ENCODE assay signal across 8 cellular contexts in the genomic region with DNA sequence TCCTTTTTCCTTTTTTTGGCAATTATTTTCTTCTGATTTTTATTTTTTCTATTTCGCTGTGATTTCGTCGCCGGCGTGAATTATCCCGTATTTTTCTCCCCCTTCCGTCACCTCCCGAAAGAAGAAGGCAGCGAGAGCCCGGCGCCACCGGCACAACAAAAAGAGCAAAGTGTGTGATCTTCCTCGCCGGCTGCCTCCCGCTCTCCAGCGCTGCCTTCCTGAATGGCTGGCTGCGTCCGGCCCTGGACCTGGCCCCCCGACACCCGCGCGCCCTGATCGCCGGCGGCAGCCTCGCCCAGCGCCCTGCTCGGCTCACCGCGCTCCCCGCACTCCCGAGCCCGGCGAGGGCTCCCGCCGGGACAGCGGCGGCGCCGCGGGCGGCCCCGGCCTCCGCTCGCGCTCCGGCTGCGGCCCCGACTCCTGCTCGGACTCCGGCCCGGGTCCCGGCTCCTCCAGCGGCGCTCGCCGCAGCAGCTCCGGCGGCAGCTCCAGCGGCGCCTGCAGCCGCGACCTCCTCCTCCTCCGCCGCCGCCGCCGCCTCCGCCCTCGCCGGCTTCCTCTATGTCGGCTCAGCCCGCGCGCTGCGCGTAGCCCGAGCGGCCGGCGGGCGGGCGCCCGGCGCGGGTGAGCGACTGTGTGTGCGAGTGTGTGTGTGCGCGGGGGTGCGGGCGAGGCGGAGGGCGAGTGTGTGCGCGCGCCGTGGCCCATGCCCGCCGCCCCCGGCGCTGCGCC. TPM values are rescaled to one million over a fixed set of nuclear protein-coding genes. Genes with fewer than 3 reads are reported as not detected.
DNase-seq lines count a peak whose midpoint lies in the region; ATAC-seq and TF ChIP-seq lines count a peak whose summit lies in the region.

No MANE protein-coding gene starts in this region.

- no peaks in the 10 kb centered on the region for H3K9me3 ChIP-seq in NT2/D1 (ENCODE audit: insufficient read depth, low read length)

- H3K4me1 Mint-ChIP-seq in HFFc6 (ENCODE audit: low read depth) (peaks cover 25% of the 10 kb centered on the region; the same call in 1 of the 2 replicates), brain (peaks cover 3% of the 10 kb centered on the region)

- H3K36me3 Mint-ChIP-seq in HFFc6 (ENCODE audit: low read depth) (peaks cover 16% of the 10 kb centered on the region), brain (peaks cover 29% of the 10 kb centered on the region)

- H3K9me3 Mint-ChIP-seq in HFFc6 (peaks cover 3% of the 10 kb centered on the region; the same call in 1 of the 2 replicates), brain (peaks cover 0 to 21% (median 2%) of the 10 kb centered on the region in 5 experiments)

- H3K4me3 Mint-ChIP-seq in HFFc6 (no peak overlapping the region; the same call in none of the 2 replicates), brain (peak overlapping the region in 4 of 5 experiments; percentile 56 to 76 (median 70))

- no peaks in the 10 kb centered on the region for H3K36me3 ChIP-seq in NT2/D1 (ENCODE audit: insufficient read depth, insufficient read length, low read length)

- peak overlapping the region; percentile 21 for H3K9ac ChIP-seq in NT2/D1 (ENCODE audit: insufficient read length, low read depth)

- H3K27me3 Mint-ChIP-seq in HFFc6 (ENCODE audit: insufficient read depth) (no peaks in the 10 kb centered on the region; the same call in 1 of the 2 replicates), brain (peaks cover 49% of the 10 kb centered on the region)

- peak; percentile 4 for ATAC-seq in stimulated activated naive CD8-positive, alpha-beta T cell treated with anti-CD3 and anti-CD28 coated beads, Interleukin-15, Interleukin-2, amounts not matched to agents 100 U/mL and 50 U/mL, for 24 hours
- ATAC-seq in HG03571 (IDR thresholded peaks at IDR 0.05; ENCODE audit: unreplicated experiment): no peak

- DNase-seq in SIG-M5 treated with dmso at 0.1 percent for 504 hours (lab: John Stamatoyannopoulos, UW; ENCODE audit: unreplicated experiment) (peak; percentile 43), SIG-M5 (lab: John Stamatoyannopoulos, UW) (no peak), HFFc6 (peak; percentile 46), NT2/D1 (ENCODE audit: low read depth, low spot score) (no peak), islet precursor cell (peak; percentile 75)
- no peak for DNase-seq in stimulated activated naive CD8-positive, alpha-beta T cell treated with anti-CD3 and anti-CD28 coated beads, Interleukin-15, Interleukin-2, amounts not matched to agents 100 U/mL and 50 U/mL, for 24 hours

- no peak overlapping the region for H3K27ac Mint-ChIP-seq in HFFc6
- H3K27ac Mint-ChIP-seq in brain: peak overlapping the region in 3 of 5 experiments; percentile 38 to 86 (median 68)

- TF ChIP-seq CTCF in HFFc6 (IDR thresholded peaks at IDR 0.05) (no peak), brain (conservative IDR thresholded peaks at IDR 0.05) (no peak)

- peak overlapping the region; percentile 24 for H3K4me3 ChIP-seq in NT2/D1 (ENCODE audit: insufficient read length, low read depth)

- H3K27me3 ChIP-seq in NT2/D1 (ENCODE audit: insufficient read depth, insufficient read length): peaks cover 85% of the 10 kb centered on the region

- H3K4me1 ChIP-seq in NT2/D1 (ENCODE audit: insufficient read depth, insufficient read length): peaks cover 17% of the 10 kb centered on the region

RNA-seq across cellular contexts. Expression of gene NR2F1, which starts 0.9 kb away (rescaled TPM):
- 10 to 100 TPM; 21.1 to 27.5 (median 23.6) TPM for total RNA-seq in HFFc6 (2021; fragmentation: NEBNext Ultra II Directional; extraction: Animal tissue kit (Norgen Biotek cat#: 25700))
- polyA plus RNA-seq in brain (ENCODE audit: insufficient read depth, low read depth, low replicate concordance): 356 TPM

RNA-seq across cellular contexts. Expression of gene NR2F1-AS1, which starts 2.9 kb away (rescaled TPM):
- total RNA-seq in HFFc6 (2021; fragmentation: NEBNext Ultra II Directional; extraction: Animal tissue kit (Norgen Biotek cat#: 25700)): 10 to 100 TPM; 22.9 to 26.2 (median 24.8) TPM
- 35.2 TPM for polyA plus RNA-seq in brain (ENCODE audit: insufficient read depth, low read depth, low replicate concordance)

Comparison
In these comparisons a context has a peak if more than half of its experiments do, and no peak if none do; other contexts are left out.
1. DNase-seq: peak in SIG-M5 treated with dmso at 0.1 percent for 504 hours (single experiment), HFFc6 (single experiment) and islet precursor cell (single experiment); none in SIG-M5 (single experiment), NT2/D1 (single experiment) and stimulated activated naive CD8-positive, alpha-beta T cell treated with anti-CD3 and anti-CD28 coated beads, Interleukin-15, Interleukin-2, amounts not matched to agents 100 U/mL and 50 U/mL, for 24 hours (single experiment).